11 cellular contexts compared by ENCODE assay signal in the genomic region with DNA sequence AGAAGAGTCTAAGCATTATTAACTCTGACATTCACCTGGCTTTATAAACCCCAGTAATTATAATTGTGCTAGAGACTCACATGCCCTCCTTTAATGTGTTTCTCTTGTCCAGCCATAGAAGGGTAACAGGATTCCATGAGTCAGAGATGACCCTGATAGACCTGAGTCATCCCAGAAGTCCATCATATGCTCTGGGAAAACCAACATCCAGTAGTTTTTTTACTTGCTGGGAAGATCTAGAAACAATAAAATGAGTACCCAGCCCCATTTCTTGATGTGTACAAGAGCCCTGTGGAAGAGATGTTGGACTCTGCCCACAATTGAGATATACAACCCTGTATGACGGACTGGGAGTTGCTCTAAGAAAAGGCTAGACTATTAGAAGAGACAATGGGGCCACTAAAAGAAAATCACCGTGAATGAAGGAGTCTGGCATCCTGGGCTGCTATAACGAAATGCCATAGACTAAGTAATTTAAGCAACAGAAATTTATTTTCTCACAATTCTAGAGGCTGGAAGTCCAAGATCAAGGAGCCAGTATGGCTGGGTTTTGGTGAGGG. TPM values are rescaled to one million over a fixed set of nuclear protein-coding genes. Genes with fewer than 3 reads are reported as not detected.
A peak's percentile ranks its signal among the peaks of the same experiment; 100 is the strongest.
DNase-seq lines count a peak whose midpoint lies in the region; ATAC-seq and TF ChIP-seq lines count a peak whose summit lies in the region.
"Had no signal": no experiment of that assay in that cellular context is flagged by ENCODE, and none has a peak within 500 bp of the region (broad histone marks: within the 10 kb centered on the region; RNA-seq: fewer than 3 reads in every experiment).

No MANE protein-coding gene starts in this region.

- no peak overlapping the region for H3K4me3 Mint-ChIP-seq in activated CD4-positive, alpha-beta memory T cell treated with anti-CD3 and anti-CD28 coated beads for 36 hours
- H3K4me3 Mint-ChIP-seq: immature natural killer cell, WTC11 had no signal

- H3K27ac ChIP-seq in psoas muscle, result no peak overlapping the region

- no peaks in the 10 kb centered on the region for H3K9me3 Mint-ChIP-seq in activated CD4-positive, alpha-beta memory T cell treated with anti-CD3 and anti-CD28 coated beads for 36 hours
- H3K9me3 Mint-ChIP-seq: immature natural killer cell had no signal

- POLR2A ChIA-PET in activated CD4-positive, alpha-beta memory T cell treated with anti-CD3 and anti-CD28 coated beads for 36 hours (lab: Charles Lee), result no interaction called here

- no peaks in the 10 kb centered on the region for H3K27me3 ChIP-seq in psoas muscle (ENCODE audit: insufficient read depth in 3 of 3, low read length in 2 of 3)

- intact Hi-C loops in psoas muscle (cut with DNase I), result no loop called here
- intact Hi-C loops in activated CD4-positive, alpha-beta memory T cell treated with anti-CD3 and anti-CD28 coated beads for 36 hours (cut with micrococcal nuclease), result no loop called here

- WGBS in psoas muscle, 3 donors, result 85 to 88% (median 88%) methylated on average over 3 of the region's 3 CpGs

- no peaks in the 10 kb centered on the region for H3K27me3 Mint-ChIP-seq in activated CD4-positive, alpha-beta memory T cell treated with anti-CD3 and anti-CD28 coated beads for 36 hours
- H3K27me3 Mint-ChIP-seq: progenitor cell of endocrine pancreas had no signal

- CTCF ChIA-PET in activated CD4-positive, alpha-beta memory T cell treated with anti-CD3 and anti-CD28 coated beads for 36 hours (lab: Charles Lee), result interaction anchor here (1.0 to 1.4 kb wide), 2 partner anchors 164 to 369 kb away, joined by 3 to 4 read pairs; no protein-coding TSS in a partner anchor

- H3K36me3 Mint-ChIP-seq in activated CD4-positive, alpha-beta memory T cell treated with anti-CD3 and anti-CD28 coated beads for 36 hours, result no peaks in the 10 kb centered on the region
- H3K36me3 Mint-ChIP-seq: immature natural killer cell, WTC11 had no signal

- TF ChIP-seq CTCF in fibroblast of pulmonary artery (IDR thresholded peaks at IDR 0.05; ENCODE audit: low read length, missing control alignments) (no peak), psoas muscle (IDR thresholded peaks at IDR 0.05) (no peak)

- H3K27ac Mint-ChIP-seq in activated CD4-positive, alpha-beta memory T cell treated with anti-CD3 and anti-CD28 coated beads for 36 hours, result no peak overlapping the region
- H3K27ac Mint-ChIP-seq: immature natural killer cell, progenitor cell of endocrine pancreas, WTC11 had no signal

- H3K4me1 Mint-ChIP-seq in activated CD4-positive, alpha-beta memory T cell treated with anti-CD3 and anti-CD28 coated beads for 36 hours (ENCODE audit: low read depth), result no peaks in the 10 kb centered on the region
- H3K4me1 Mint-ChIP-seq: immature natural killer cell had no signal

- no peaks in the 10 kb centered on the region for H3K9me3 ChIP-seq in psoas muscle

- peak; percentile 87 for DNase-seq in EL
- DNase-seq in SW 1271 (lab: John Stamatoyannopoulos, UW), result peak; percentile 3 to 33
- peak; percentile 49 for DNase-seq in fibroblast of pulmonary artery (ENCODE audit: low read depth)
- DNase-seq in psoas muscle, result no peak
- no peak for DNase-seq in activated CD4-positive, alpha-beta memory T cell treated with anti-CD3 and anti-CD28 coated beads for 36 hours
- DNase-seq in NCI-H526 treated with DMSO at 0.1 percent for 48 hours (lab: John Stamatoyannopoulos, UW), result no peak
- DNase-seq in NOMO-1 (lab: John Stamatoyannopoulos, UW; ENCODE audit: unreplicated experiment in 2 of 2), result no peak
- DNase-seq: immature natural killer cell had no signal

- H3K4me1 ChIP-seq in psoas muscle, result peaks cover 3% of the 10 kb centered on the region

- ATAC-seq in psoas muscle (peak in 3 of 4 donors; percentile 50 to 65 (median 59)), GM21786 (IDR thresholded peaks at IDR 0.05; ENCODE audit: unreplicated experiment) (no peak)
- ATAC-seq: WTC11 had no signal

- H3K36me3 ChIP-seq in psoas muscle (ENCODE audit: insufficient read depth in 1 of 2, low read depth in 1 of 2), result no peaks in the 10 kb centered on the region

- H3K4me3 ChIP-seq in fibroblast of pulmonary artery (replicated peaks; ENCODE audit: low read depth, low read length), result no peak overlapping the region
- no peak overlapping the region for H3K4me3 ChIP-seq in psoas muscle

RNA-seq across cellular contexts. Expression of gene THUMPD3, which starts 22.3 kb away (rescaled TPM):
- total RNA-seq in psoas muscle, result 10 to 100 TPM; 40.0 to 57.7 (median 52.9) TPM
- 10 to 100 TPM; 42.8 to 70.5 (median 59.0) TPM for polyA plus RNA-seq in psoas muscle
- 10 to 100 TPM; 55.8 to 60.6 TPM for total RNA-seq in activated CD4-positive, alpha-beta memory T cell treated with anti-CD3 and anti-CD28 coated beads for 36 hours

RNA-seq across cellular contexts. Expression of gene SETD5, which starts 56.9 kb away (rescaled TPM):
- 10 to 100 TPM; 58.3 to 69.3 (median 66.6) TPM for total RNA-seq in psoas muscle
- polyA plus RNA-seq in psoas muscle, result 10 to 100 TPM; 12.8 to 34.8 (median 19.7) TPM
- 100 to 1,000 TPM in 1 of 2 experiments, 10 to 100 TPM in 1; 98.0 to 103 TPM for total RNA-seq in activated CD4-positive, alpha-beta memory T cell treated with anti-CD3 and anti-CD28 coated beads for 36 hours

Comparison
In these comparisons a context has a peak if more than half of its experiments do, and no peak if none do; other contexts are left out.
1. DNase-seq: peak in EL (single experiment), SW 1271 (2 of 2) and fibroblast of pulmonary artery (single experiment); none in psoas muscle (0 of 2), activated CD4-positive, alpha-beta memory T cell treated with anti-CD3 and anti-CD28 coated beads for 36 hours (single experiment), NCI-H526 treated with DMSO at 0.1 percent for 48 hours (single experiment) and NOMO-1 (0 of 2).